Comparison of ENCODE assay signal across 28 cellular contexts in the genomic region with DNA sequence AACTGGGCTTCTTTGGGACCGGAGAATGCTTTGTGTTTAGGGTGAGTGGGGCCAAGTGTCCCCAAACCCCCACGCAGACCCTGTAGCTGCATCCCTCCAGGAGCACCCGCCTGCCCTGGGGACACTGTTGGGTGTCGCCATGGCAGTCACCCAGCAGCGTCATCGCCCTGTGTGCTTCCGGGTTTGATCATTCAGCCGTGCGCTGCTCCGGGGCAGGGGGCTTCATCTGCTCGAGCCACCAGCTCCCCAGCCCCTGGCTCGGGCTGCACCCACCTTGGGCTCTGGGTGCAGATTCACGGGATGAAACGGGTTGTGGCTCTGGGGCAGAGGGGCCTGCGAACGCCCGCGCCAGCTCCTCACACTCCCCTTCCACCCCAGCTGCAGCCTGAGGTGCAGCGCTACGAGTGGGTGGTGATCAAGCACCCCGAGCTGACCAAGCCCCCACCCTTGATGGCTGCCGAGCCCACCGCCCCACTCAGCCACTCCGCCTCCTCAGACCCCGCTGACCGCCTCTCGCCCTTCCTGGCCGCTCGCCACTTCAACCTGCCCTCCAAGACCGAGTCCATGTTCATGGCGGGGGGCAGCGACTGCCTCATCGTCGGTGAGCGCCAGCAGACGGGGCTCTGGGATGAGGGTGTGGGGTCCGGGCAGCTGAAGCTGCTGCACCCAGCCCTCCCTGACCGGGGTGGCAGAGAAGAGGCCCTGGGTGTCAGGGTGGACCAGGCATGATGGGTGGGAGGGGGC. TPM values are rescaled to one million over a fixed set of nuclear protein-coding genes. Genes with fewer than 3 reads are reported as not detected.
DNase-seq lines count a peak whose midpoint lies in the region; ATAC-seq, FAIRE-seq and TF ChIP-seq lines count a peak whose summit lies in the region.
"Had no signal": no experiment of that assay in that cellular context is flagged by ENCODE, and none has a peak within 500 bp of the region (broad histone marks: within the 10 kb centered on the region; RNA-seq: fewer than 3 reads in every experiment).

No MANE protein-coding gene starts in this region.

- H3K4me2 ChIP-seq in GM23338, result no peak overlapping the region
- H3K4me2 ChIP-seq: A549 had no signal

- 86% methylated on average over 19 of the region's 38 CpGs for WGBS in suprapubic skin

- H3K27me3 ChIP-seq in GM23338 (ENCODE audit: insufficient read depth) (no peaks in the 10 kb centered on the region), suprapubic skin (no peaks in the 10 kb centered on the region), vagina (no peaks in the 10 kb centered on the region)
- H3K27me3 ChIP-seq: BLaER1 treated with 17β-estradiol and CSF1 and Interleukin-3, amounts not matched to agents 10 nM and 100 nM had no signal

- no peak overlapping the region for H3K4me3 Mint-ChIP-seq in GM23338
- H3K4me3 Mint-ChIP-seq: CD8-positive, alpha-beta T cell; HFFc6 had no signal

- TF ChIP-seq EP300 in suprapubic skin (IDR thresholded peaks at IDR 0.05), result no peak

- no peaks in the 10 kb centered on the region; the same call in 1 of the 2 replicates for H4K20me1 ChIP-seq in GM23338 (replicated peaks; ENCODE audit: insufficient read depth)

- FAIRE-seq in kidney (lab: Jason Lieb, UNC), result no peak
- FAIRE-seq: A549, G401.6, HTR-8/SVneo had no signal

- H3F3A ChIP-seq in GM23338 (replicated peaks; ENCODE audit: low read depth), result no peaks in the 10 kb centered on the region

- TF ChIP-seq POLR2A in suprapubic skin (IDR thresholded peaks at IDR 0.05) (no peak), vagina (IDR thresholded peaks at IDR 0.05) (no peak)

- no peaks in the 10 kb centered on the region for H3K27me3 Mint-ChIP-seq in GM23338 (ENCODE audit: insufficient read depth, low read depth, poor library complexity)

- H3K4me3 ChIP-seq in GM23338 (no peak overlapping the region), kidney (ENCODE audit: low read length in 2 of 2) (no peak overlapping the region), suprapubic skin (no peak overlapping the region), vagina (no peak overlapping the region)
- H3K4me3 ChIP-seq: A549; BLaER1 treated with 17β-estradiol and CSF1 and Interleukin-3, amounts not matched to agents 10 nM and 100 nM; GM23248; HAP-1 had no signal

- H3K9me3 ChIP-seq in kidney (ENCODE audit: control insufficient read depth in 1 of 2, low read length in 2 of 2), result no peaks in the 10 kb centered on the region
- no peaks in the 10 kb centered on the region for H3K9me3 ChIP-seq in suprapubic skin
- no peaks in the 10 kb centered on the region for H3K9me3 ChIP-seq in vagina
- H3K9me3 ChIP-seq: A549; BLaER1 treated with 17β-estradiol and CSF1 and Interleukin-3, amounts not matched to agents 10 nM and 100 nM; Caco-2; HAP-1 had no signal

- peak overlapping the region; percentile 85 for H3K27ac ChIP-seq in C4-2B
- H3K27ac ChIP-seq in GM23338 (ENCODE audit: low read depth), result no peak overlapping the region
- H3K27ac ChIP-seq in kidney (ENCODE audit: low read depth in 2 of 2, low read length in 2 of 2), result no peak overlapping the region
- peak overlapping the region; percentile 88 for H3K27ac ChIP-seq in suprapubic skin
- no peak overlapping the region for H3K27ac ChIP-seq in vagina
- H3K27ac ChIP-seq: BLaER1 treated with 17β-estradiol and CSF1 and Interleukin-3, amounts not matched to agents 10 nM and 100 nM; GM23248 had no signal

- intact Hi-C loops in kidney (cut with DNase I), result no loop called here
- intact Hi-C loops in vagina (cut with DNase I), result loop anchor here (5.0 kb wide), 1 partner anchor 73 kb away; a partner anchor contains a TSS

- peaks cover 7% of the 10 kb centered on the region; the same call in 1 of the 2 replicates for H3K4me1 ChIP-seq in GM23338 (ENCODE audit: insufficient read depth)
- peaks cover 9 to 54% of the 10 kb centered on the region in 2 donors for H3K4me1 ChIP-seq in kidney (ENCODE audit: control insufficient read depth in 1 of 2, insufficient read depth in 1 of 2, low read depth in 1 of 2, low read length in 2 of 2)
- peaks cover 75% of the 10 kb centered on the region for H3K4me1 ChIP-seq in suprapubic skin
- peaks cover 62% of the 10 kb centered on the region for H3K4me1 ChIP-seq in vagina

- no peaks in the 10 kb centered on the region for H3K79me2 ChIP-seq in GM23338 (replicated peaks; ENCODE audit: insufficient read depth)

- peaks cover 5% of the 10 kb centered on the region for H3K4me1 Mint-ChIP-seq in GM23338

- H3K9ac ChIP-seq in kidney (ENCODE audit: low read length in 2 of 2), result no peak overlapping the region
- H3K9ac ChIP-seq: GM23248 had no signal

- ATAC-seq in GM23338, result no peak

- H3K27ac Mint-ChIP-seq in GM23338, result peak overlapping the region; percentile 78; the same call in 1 of the 2 replicates
- H3K27ac Mint-ChIP-seq: CD8-positive, alpha-beta T cell; HFFc6 had no signal

- peaks cover 8% of the 10 kb centered on the region; the same call in 2 of the 3 replicates for H3K36me3 Mint-ChIP-seq in GM23338 (ENCODE audit: low read depth)

- no peak overlapping the region for H2AFZ ChIP-seq in GM23338
- H2AFZ ChIP-seq: GM23248 had no signal

- DNase-seq in GM23338 (ENCODE audit: low spot score) (no peak), kidney (peak; percentile 79), suprapubic skin (ENCODE audit: low spot score in 2 of 2) (no peak), vagina (ENCODE audit: extremely low spot score in 2 of 2) (no peak), T1000 (lab: John Stamatoyannopoulos, UW) (no peak), epidermal melanocyte (ENCODE audit: insufficient read length, low spot score) (no peak)
- DNase-seq: AML-193; Caco-2; CD8-positive, alpha-beta T cell; GM23248; HFFc6; KBM-7; MV-4-11; NCI-H1105; NCI-H1436 treated with DMSO at 0.1 percent for 48 hours; NCI-H187 treated with DMSO at 0.1 percent for 48 hours; NCI-H524; NCI-H774; SHP77 treated with DMSO at 0.1 percent for 48 hours had no signal

- TF ChIP-seq CTCF in C4-2B (conservative IDR thresholded peaks at IDR 0.05) (no peak), GM23338 (conservative IDR thresholded peaks at IDR 0.05; ENCODE audit: low read depth in 2 of 2) (no peak), kidney (IDR thresholded peaks at IDR 0.05; ENCODE audit: borderline replicate concordance, extremely low read depth, insufficient read depth) (no peak), suprapubic skin (IDR thresholded peaks at IDR 0.05) (no peak), vagina (IDR thresholded peaks at IDR 0.05) (no peak)

- H3K9me2 ChIP-seq in GM23338 (ENCODE audit: insufficient read depth), result no peaks in the 10 kb centered on the region

- H3K9me3 Mint-ChIP-seq in GM23338, result no peaks in the 10 kb centered on the region
- H3K9me3 Mint-ChIP-seq: CD8-positive, alpha-beta T cell; HFFc6 had no signal

- H3K36me3 ChIP-seq in GM23338 (ENCODE audit: insufficient read depth) (no peaks in the 10 kb centered on the region), kidney (ENCODE audit: control insufficient read depth in 1 of 2, insufficient read depth in 2 of 2, low read length in 2 of 2) (no peaks in the 10 kb centered on the region), suprapubic skin (peaks cover 7% of the 10 kb centered on the region), vagina (peaks cover 0 to 10% of the 10 kb centered on the region in 2 donors)

TF ChIP-seq in GM23338, 12 proteins besides CTCF, POLR2A, EP300 and RAD21 (continues in another document):
- TF ChIP-seq, protein P1, sequence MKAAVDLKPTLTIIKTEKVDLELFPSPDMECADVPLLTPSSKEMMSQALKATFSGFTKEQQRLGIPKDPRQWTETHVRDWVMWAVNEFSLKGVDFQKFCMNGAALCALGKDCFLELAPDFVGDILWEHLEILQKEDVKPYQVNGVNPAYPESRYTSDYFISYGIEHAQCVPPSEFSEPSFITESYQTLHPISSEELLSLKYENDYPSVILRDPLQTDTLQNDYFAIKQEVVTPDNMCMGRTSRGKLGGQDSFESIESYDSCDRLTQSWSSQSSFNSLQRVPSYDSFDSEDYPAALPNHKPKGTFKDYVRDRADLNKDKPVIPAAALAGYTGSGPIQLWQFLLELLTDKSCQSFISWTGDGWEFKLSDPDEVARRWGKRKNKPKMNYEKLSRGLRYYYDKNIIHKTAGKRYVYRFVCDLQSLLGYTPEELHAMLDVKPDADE (IDR thresholded peaks at IDR 0.05), result no peak
- TF ChIP-seq CREB1 (CRISPR knock-in tag; IDR thresholded peaks at IDR 0.05; ENCODE audit: low read depth), result no peak
- TF ChIP-seq STAT1 (IDR thresholded peaks at IDR 0.05; ENCODE audit: unreplicated experiment), result no peak

RNA-seq across cellular contexts. Expression of a gene that starts 13.7 kb away (rescaled TPM):
- total RNA-seq in GM23338 (2014; rRNA removed; shearing (Covaris generic)), result 98.2 and 109 TPM in 2 replicates
- polyA plus RNA-seq in GM23338 (2016; fragmentation: Nextera tagmentation; extraction: Ambion mirVana) (154 and 162 TPM in 2 replicates), kidney (ENCODE audit: insufficient read depth, low read depth, low replicate concordance) (520 TPM)
- total RNA-seq in kidney (303 TPM), suprapubic skin (100 to 1,000 TPM; 103 to 147 (median 120) TPM), vagina (133 TPM)

RNA-seq across cellular contexts. Expression of a gene that starts 20.1 kb away (rescaled TPM):
- total RNA-seq in GM23338 (2014; rRNA removed; shearing (Covaris generic)), result 62.1 and 68.1 TPM in 2 replicates
- polyA plus RNA-seq in GM23338 (2016; fragmentation: Nextera tagmentation; extraction: Ambion mirVana) (12.2 and 20.2 TPM in 2 replicates), kidney (ENCODE audit: insufficient read depth, low read depth, low replicate concordance) (51.8 TPM)
- total RNA-seq in kidney (52.1 TPM), suprapubic skin (10 to 100 TPM; 27.0 to 42.7 (median 38.0) TPM), vagina (25.5 TPM)

RNA-seq across cellular contexts. Expression of a gene that starts 25.1 kb away (rescaled TPM):
- 19.3 and 21.0 TPM in 2 replicates for total RNA-seq in GM23338 (2014; rRNA removed; shearing (Covaris generic))
- polyA plus RNA-seq in GM23338 (2016; fragmentation: Nextera tagmentation; extraction: Ambion mirVana), result 5.4 and 6.1 TPM in 2 replicates
- total RNA-seq in kidney, result 25.7 TPM
- 23.9 TPM for polyA plus RNA-seq in kidney (ENCODE audit: insufficient read depth, low read depth, low replicate concordance)
- 10 to 100 TPM; 10.8 to 23.6 (median 16.5) TPM for total RNA-seq in suprapubic skin
- 9.6 TPM for total RNA-seq in vagina

RNA-seq across cellular contexts. Expression of a gene that starts 29.0 kb away (rescaled TPM):
- 1.7 and 3.0 TPM in 2 replicates for total RNA-seq in GM23338 (2014; rRNA removed; shearing (Covaris generic))
- polyA plus RNA-seq in GM23338 (2016; fragmentation: Nextera tagmentation; extraction: Ambion mirVana) (0.10 TPM in 1 of 2 replicates, not detected in the other), kidney (ENCODE audit: insufficient read depth, low read depth, low replicate concordance) (not detected)
- total RNA-seq in kidney (0.28 TPM), suprapubic skin (not detected), vagina (not detected)
- total RNA-seq: CD8-positive, alpha-beta T cell; GM23248; MCF 10A; RPMI7951 had no signal
- polyA plus RNA-seq: A549, GM23248 had no signal

RNA-seq across cellular contexts. Expression of a gene that starts 31.1 kb away (rescaled TPM):
- total RNA-seq in GM23338 (2014; rRNA removed; shearing (Covaris generic)), result 0.31 TPM in 1 of 2 replicates, not detected in the other
- polyA plus RNA-seq in GM23338 (2016; fragmentation: Nextera tagmentation; extraction: Ambion mirVana) (7.5 and 10.1 TPM in 2 replicates), kidney (ENCODE audit: insufficient read depth, low read depth, low replicate concordance) (not detected)
- total RNA-seq in kidney (0.54 TPM), suprapubic skin (1 to 10 TPM in 2 of 4 donors, under 1 TPM in 1, not detected in 1; 0.34 to 3.9 (median 3.5) TPM), vagina (not detected)
- total RNA-seq: GM23248, HFFc6, LHCN-M2, MCF 10A, RPMI7951 had no signal
- polyA plus RNA-seq: A549 had no signal

Comparison
In these comparisons a context has a peak if more than half of its experiments do, and no peak if none do; other contexts are left out.
1. H3K27ac ChIP-seq: peak in C4-2B (single experiment) and suprapubic skin (single experiment); none in GM23338 (single experiment), kidney (0 of 2) and vagina (single experiment).